In genomic region chr3:154121236-154122095, GRCh38 we compare ENCODE assay signal across 8 cellular contexts. TPM values are rescaled to one million over a fixed set of nuclear protein-coding genes. Genes with fewer than 3 reads are reported as not detected.
DNase-seq lines count a peak whose midpoint lies in the region; TF ChIP-seq lines count a peak whose summit lies in the region.

ARHGEF26 (plus strand) TSS chr3:154121390; CDS start chr3:154121993, 603 bp downstream.

- H3K27ac Mint-ChIP-seq in immature natural killer cell: no peak within 1 kb of the TSS

- TF ChIP-seq POLR2A in breast epithelium (IDR thresholded peaks at IDR 0.05): no peak

- H3K4me3 Mint-ChIP-seq in immature natural killer cell: peak within 1 kb of the TSS; percentile 69 to 75 (median 72)

- H3K4me3 ChIP-seq in HFF-Myc (replicated peaks; ENCODE audit: low read depth, low read length) (peak within 1 kb of the TSS; percentile 59), WERI-Rb-1 (ENCODE audit: low read depth, low read length) (peak within 1 kb of the TSS; percentile 90), breast epithelium (peak within 1 kb of the TSS; percentile 71 to 81 (median 78))

- H3K4me1 ChIP-seq in breast epithelium: no peaks in the 10 kb centered on the region

- peaks cover 21 to 39% (median 22%) of the 10 kb centered on the region in 3 donors for H3K27me3 Mint-ChIP-seq in immature natural killer cell (ENCODE audit: low read depth in 3 of 3)

- H3K27ac ChIP-seq in WERI-Rb-1: peak within 1 kb of the TSS; percentile 58
- H3K27ac ChIP-seq in breast epithelium: peak within 1 kb of the TSS; percentile 55 to 69

- DNase-seq in ELR (ENCODE audit: low read depth) (peak; percentile 79), HFF-Myc (ENCODE audit: extremely low read depth, low read depth) (peak; percentile 7), NCI-H1417 treated with DMSO at 0.1 percent for 48 hours (lab: John Stamatoyannopoulos, UW) (peak; percentile 56), WERI-Rb-1 (peak; percentile 93), breast epithelium (ENCODE audit: low spot score in 2 of 2) (peak; percentile 74 to 94), immature natural killer cell (peak; percentile 15 to 31 (median 26)), smooth muscle cell of the brain vasculature (ENCODE audit: low read depth, low spot score) (peak; percentile 47)
- no peak for DNase-seq in NK-92 treated with Interleukin-12 subunit alpha and Interleukin-12 subunit beta, amount 100 ng/mL, for 24 hours (lab: John Stamatoyannopoulos, UW)

- TF ChIP-seq CTCF in HFF-Myc (IDR thresholded peaks at IDR 0.05; ENCODE audit: low read depth, low read length, missing control alignments) (no peak), WERI-Rb-1 (IDR thresholded peaks at IDR 0.05; ENCODE audit: low read depth, low read length) (no peak), breast epithelium (IDR thresholded peaks at IDR 0.05) (no peak)

- H3K9me3 Mint-ChIP-seq in immature natural killer cell: peaks cover 0 to 16% (median 0%) of the 10 kb centered on the region in 6 donors

- intact Hi-C loops in breast epithelium (cut with DNase I; ENCODE audit: low total_unique reads): no loop called here

- H3K36me3 ChIP-seq in WERI-Rb-1 (no peaks in the 10 kb centered on the region), breast epithelium (no peaks in the 10 kb centered on the region)

- peaks cover 17 to 22% of the 10 kb centered on the region in 2 donors for H3K4me1 Mint-ChIP-seq in immature natural killer cell

- peaks cover 3% of the 10 kb centered on the region for H3K9me3 ChIP-seq in WERI-Rb-1 (ENCODE audit: severe bottlenecking)
- no peaks in the 10 kb centered on the region for H3K9me3 ChIP-seq in breast epithelium

- H3K36me3 Mint-ChIP-seq in immature natural killer cell: peaks cover 0 to 3% (median 0%) of the 10 kb centered on the region in 3 donors

- H3K27me3 ChIP-seq in WERI-Rb-1 (ENCODE audit: insufficient read depth, low read depth, severe bottlenecking): no peaks in the 10 kb centered on the region
- H3K27me3 ChIP-seq in breast epithelium: no peaks in the 10 kb centered on the region

RNA-seq across cellular contexts. Expression of gene ARHGEF26, which starts in this region (rescaled TPM):
- total RNA-seq in breast epithelium: 10 to 100 TPM; 16.7 to 20.2 (median 19.8) TPM
- polyA plus RNA-seq in immature natural killer cell: under 1 TPM in 1 of 3 donors, not detected in 2; 0.22 TPM

Comparison
In these comparisons a context has a peak if more than half of its experiments do, and no peak if none do; other contexts are left out.
1. Peak in DNase-seq in immature natural killer cell; RNA of the gene not detected or under 1 TPM.